In genomic region chr1:84146375-84147032, GRCh38 we compare ENCODE assay signal across 1 cellular context.
TF ChIP-seq lines count a peak whose summit lies in the region.

No MANE protein-coding gene starts in this region.

TF ChIP-seq in HCT116, 20 proteins besides CTCF, POLR2A, EP300 and RAD21 (continued from another document):
- no peak for TF ChIP-seq YY1 (IDR thresholded peaks at IDR 0.05; ENCODE audit: extremely low read depth, insufficient replicate concordance, low read depth, low read length)
- TF ChIP-seq ATF3 (IDR thresholded peaks at IDR 0.05) = 0 out of 2 replicates have a peak, but pooled peaks have one; percentile 26
- peak; percentile 91 for TF ChIP-seq FOSL1 (IDR thresholded peaks at IDR 0.05; ENCODE audit: low read depth)
